Comparison of ENCODE assay signal across 8 cellular contexts in genomic region chr7:128830231-128831177, GRCh38.
DNase-seq lines count a peak whose midpoint lies in the region; ATAC-seq lines count a peak whose summit lies in the region.

Gene FLNC, plus strand, starts transcription at chr7:128830406. Its CDS starts 232 bp downstream, at chr7:128830638.

- H3K4me3 ChIP-seq in effector memory CD4-positive, alpha-beta T cell (ENCODE audit: insufficient read depth, low read depth, low read length, poor library complexity, severe bottlenecking) = peak within 1 kb of the TSS; percentile 59

- H3K9me3 ChIP-seq in effector memory CD4-positive, alpha-beta T cell (ENCODE audit: control insufficient read depth, low read length) = no peaks in the 10 kb centered on the region

- H3K4me1 ChIP-seq in effector memory CD4-positive, alpha-beta T cell (ENCODE audit: control insufficient read depth, insufficient read depth, low read length, poor library complexity, severe bottlenecking) = peaks cover 19% of the 10 kb centered on the region

- peaks cover 30% of the 10 kb centered on the region for H3K27me3 ChIP-seq in effector memory CD4-positive, alpha-beta T cell (replicated peaks; ENCODE audit: control insufficient read depth, insufficient read depth, low read length, poor library complexity, severe bottlenecking)

- DNase-seq in NCI-H146 (lab: John Stamatoyannopoulos, UW) (peak; percentile 29), NCI-H146 treated with DMSO at 0.1 percent for 48 hours (lab: John Stamatoyannopoulos, UW; ENCODE audit: unreplicated experiment) (no peak), medulla oblongata (ENCODE audit: extremely low spot score) (peak; percentile 26)
- DNase-seq in activated CD4-positive, alpha-beta T cell treated with anti-CD3 and anti-CD28 coated beads for 48 hours = peak; percentile 46
- peak in 1 of 3 donors; percentile 4 for DNase-seq in effector memory CD4-positive, alpha-beta T cell
- peak in 4 of 6 experiments; percentile 16 to 49 (median 24) for DNase-seq in stimulated activated naive CD4-positive, alpha-beta T cell (lab: John Stamatoyannopoulos, UW)
- no peak for DNase-seq in effector CD4-positive, alpha-beta T cell

- H3K27ac ChIP-seq in effector memory CD4-positive, alpha-beta T cell (ENCODE audit: insufficient read depth, low read length, poor library complexity, severe bottlenecking) = no peak within 1 kb of the TSS

- no peaks in the 10 kb centered on the region for H3K36me3 ChIP-seq in effector memory CD4-positive, alpha-beta T cell (ENCODE audit: control insufficient read depth, insufficient read depth, low read length)

- ATAC-seq in HG02798 (IDR thresholded peaks at IDR 0.05; ENCODE audit: poor library complexity, unreplicated experiment) = no peak

Comparison
In these comparisons a context has a peak if more than half of its experiments do, and no peak if none do; other contexts are left out.
1. DNase-seq: peak in NCI-H146 (single experiment), activated CD4-positive, alpha-beta T cell treated with anti-CD3 and anti-CD28 coated beads for 48 hours (single experiment), medulla oblongata (single experiment) and stimulated activated naive CD4-positive, alpha-beta T cell (4 of 6); none in NCI-H146 treated with DMSO at 0.1 percent for 48 hours (single experiment) and effector CD4-positive, alpha-beta T cell (single experiment).